20 cellular contexts compared by ENCODE assay signal in genomic region chr19:43224855-43225253, GRCh38. TPM values are rescaled to one million over a fixed set of nuclear protein-coding genes. Genes with fewer than 3 reads are reported as not detected.
DNase-seq lines count a peak whose midpoint lies in the region; ATAC-seq lines count a peak whose summit lies in the region.
"Had no signal": no experiment of that assay in that cellular context is flagged by ENCODE, and none has a peak within 500 bp of the region (broad histone marks: within the 10 kb centered on the region; RNA-seq: fewer than 3 reads in every experiment).

No MANE protein-coding gene starts in this region.

- H3K27me3 ChIP-seq in ACC112 (ENCODE audit: insufficient read depth, low read length): no peaks in the 10 kb centered on the region
- H3K27me3 ChIP-seq: BLaER1 had no signal

- peaks cover 9% of the 10 kb centered on the region for H3K4me1 ChIP-seq in ACC112 (ENCODE audit: control insufficient read depth, insufficient read depth, low read length, unreplicated experiment)
- H3K4me1 ChIP-seq: BLaER1 had no signal

- no peaks in the 10 kb centered on the region for H3K36me3 ChIP-seq in ACC112 (ENCODE audit: insufficient read depth, low read length)
- H3K36me3 ChIP-seq: BLaER1 had no signal

- peak overlapping the region; percentile 66; the same call in 1 of the 2 replicates for H3K27ac ChIP-seq in ACC112 (ENCODE audit: low read depth, low read length)
- H3K27ac ChIP-seq: BLaER1, HL-60 had no signal

- H3K4me3 ChIP-seq in ACC112 (ENCODE audit: low read depth, low read length): no peak overlapping the region
- H3K4me3 ChIP-seq: BLaER1, K562 had no signal

- in situ Hi-C loops in G401 (cut with HindIII; ENCODE audit: low sequenced_read_pairs): no loop called here

- no peak for ATAC-seq in HG03342 (IDR thresholded peaks at IDR 0.05; ENCODE audit: unreplicated experiment)
- no peak for ATAC-seq in HG03378 (IDR thresholded peaks at IDR 0.05; ENCODE audit: unreplicated experiment)
- ATAC-seq: HCT116, K562 had no signal

- DNase-seq in G401 (ENCODE audit: low spot score) (peak; percentile 67), M059J (ENCODE audit: low read depth) (peak; percentile 75), cerebellar cortex (ENCODE audit: low spot score) (peak; percentile 87), SIG-M5 (lab: John Stamatoyannopoulos, UW) (no peak), ureter (ENCODE audit: low spot score) (no peak)
- DNase-seq: 8988T; CD4-positive, alpha-beta memory T cell; DMS153; DMS79; GF-D8; GOT3; H7 had no signal

- H3K79me2 ChIP-seq in ACC112 (ENCODE audit: control insufficient read depth, insufficient read depth, low read length, unreplicated experiment): no peaks in the 10 kb centered on the region

- no peak overlapping the region for H2AFZ ChIP-seq in ACC112 (ENCODE audit: low read length, unreplicated experiment)

RNA-seq across cellular contexts. Expression of gene PSG4, which starts 19.4 kb away (rescaled TPM):
- 142 and 168 TPM in 2 replicates for total RNA-seq in G401 (2014; rRNA removed; shearing (Covaris generic))
- total RNA-seq in M059J (2014; rRNA removed; shearing (Covaris generic)): 127 and 159 TPM in 2 replicates
- 1.5 TPM for total RNA-seq in ureter
- total RNA-seq: CD4-positive, alpha-beta memory T cell; H7; HT1080; K562 had no signal

RNA-seq across cellular contexts. Expression of gene PSG5, which starts 38.5 kb away (rescaled TPM):
- total RNA-seq in G401 (2014; rRNA removed; shearing (Covaris generic)): 64.3 and 73.3 TPM in 2 replicates
- 44.3 and 48.9 TPM in 2 replicates for total RNA-seq in M059J (2014; rRNA removed; shearing (Covaris generic))
- not detected for total RNA-seq in ureter
- total RNA-seq: CD4-positive, alpha-beta memory T cell; H7; K562 had no signal

RNA-seq across cellular contexts. Expression of gene PSG9, which starts 44.5 kb away (rescaled TPM):
- 85.9 and 103 TPM in 2 replicates for total RNA-seq in G401 (2014; rRNA removed; shearing (Covaris generic))
- 4.3 and 5.8 TPM in 2 replicates for total RNA-seq in M059J (2014; rRNA removed; shearing (Covaris generic))
- not detected for total RNA-seq in ureter
- total RNA-seq: CD4-positive, alpha-beta memory T cell; H7; K562 had no signal

Comparison
In these comparisons a context has a peak if more than half of its experiments do, and no peak if none do; other contexts are left out.
1. DNase-seq: peak in G401 (single experiment), M059J (single experiment) and cerebellar cortex (single experiment); none in SIG-M5 (single experiment) and ureter (single experiment).
2. RNA of gene PSG4, which starts 19.4 kb away (total RNA-seq): 142 to 168 TPM in G401 and 127 to 159 TPM in M059J; 1.5 TPM in ureter (single experiment); every median in the first group is over 10 times any median in the second.
3. RNA of gene PSG5, which starts 38.5 kb away (total RNA-seq): 64.3 to 73.3 TPM in G401 and 44.3 to 48.9 TPM in M059J; not detected in ureter (single experiment); every median in the first group is over 10 times any median in the second.
4. RNA of gene PSG9, which starts 44.5 kb away (total RNA-seq): 85.9 to 103 TPM in G401; 4.3 to 5.8 TPM in M059J and not detected in ureter (single experiment); every median in the first group is over 10 times any median in the second.